ENCODE assay signal across 14 cellular contexts in genomic region chr11:69644962-69645675, GRCh38. TPM values are rescaled to one million over a fixed set of nuclear protein-coding genes. Genes with fewer than 3 reads are reported as not detected.
DNase-seq lines count a peak whose midpoint lies in the region; ATAC-seq, FAIRE-seq and TF ChIP-seq lines count a peak whose summit lies in the region.
"Had no signal": no experiment of that assay in that cellular context is flagged by ENCODE, and none has a peak within 500 bp of the region (broad histone marks: within the 10 kb centered on the region; RNA-seq: fewer than 3 reads in every experiment).

No MANE protein-coding gene starts in this region.

- ATAC-seq in A549: no peak
- ATAC-seq in HG03108 (IDR thresholded peaks at IDR 0.05; ENCODE audit: unreplicated experiment): no peak
- no peak for ATAC-seq in HG02840 (IDR thresholded peaks at IDR 0.05; ENCODE audit: low FRiP score, unreplicated experiment)
- no peak for ATAC-seq in HG02885 (IDR thresholded peaks at IDR 0.05; ENCODE audit: poor library complexity, unreplicated experiment)

- WGBS in A549 (ENCODE audit: missing lambda C conversion rate): 64% methylated on average over 11 of the region's 20 CpGs
- WGBS in GM23248 (ENCODE audit: low coverage in 1 of 2, low lambda C conversion rate in 2 of 2, missing lambda C conversion rate in 2 of 2), 2 experiments: 71 to 74% methylated on average over 20 of the region's 20 CpGs
- WGBS in mesodermal cell (ENCODE audit: insufficient coverage in 2 of 2), 2 experiments: 94 to 96% methylated on average over 16 of the region's 20 CpGs

- no peaks in the 10 kb centered on the region for H3K9me3 ChIP-seq in A549
- no peaks in the 10 kb centered on the region for H3K9me3 ChIP-seq in GM23248 (ENCODE audit: low read depth)
- no peaks in the 10 kb centered on the region for H3K9me3 ChIP-seq in adipocyte (ENCODE audit: control insufficient read depth, low read length)
- H3K9me3 ChIP-seq in mesodermal cell (ENCODE audit: control insufficient read depth, low read length): no peaks in the 10 kb centered on the region
- H3K9me3 ChIP-seq: HAP-1 had no signal

- POLR2A ChIA-PET in A549 (lab: Yijun Ruan, JAX): interaction anchor here (0.5 to 8.9 kb wide), 6 partner anchors 25 to 613 kb away, joined by 3 to 188 read pairs (median 6); partner anchors contain the start of gene MYEOV

- peaks cover 60% of the 10 kb centered on the region for H3K4me1 ChIP-seq in A549
- H3K4me1 ChIP-seq in GM23248 (ENCODE audit: insufficient read depth): peaks cover 7% of the 10 kb centered on the region; the same call in 1 of the 2 replicates
- peaks cover 22% of the 10 kb centered on the region for H3K4me1 ChIP-seq in adipocyte (ENCODE audit: control insufficient read depth, insufficient read depth, low read length)
- peaks cover 45% of the 10 kb centered on the region for H3K4me1 ChIP-seq in mesodermal cell (ENCODE audit: control insufficient read depth, insufficient read depth, low read length, poor library complexity, severe bottlenecking)

- H3K4me3 ChIP-seq in A549 (peak overlapping the region; percentile 91), GM23248 (peak overlapping the region; percentile 85), adipocyte (ENCODE audit: low read length) (peak overlapping the region; percentile 99), mesodermal cell (ENCODE audit: extremely low read depth, insufficient read depth, low read length, poor library complexity, severe bottlenecking) (peak overlapping the region; percentile 97)
- H3K4me3 ChIP-seq: HAP-1 had no signal

- H3K9me2 ChIP-seq in GM23248 (ENCODE audit: insufficient read depth): no peaks in the 10 kb centered on the region

- no peak for TF ChIP-seq CTCF in A549 (IDR thresholded peaks at IDR 0.05)

- CTCF ChIA-PET in A549 (lab: Yijun Ruan, JAX): interaction anchor here (0.7 to 8.0 kb wide), 21 partner anchors 13 to 556 kb away, joined by 3 to 262 read pairs (median 6); partner anchors contain the start of genes LTO1 and MYEOV

- peaks cover 52% of the 10 kb centered on the region for H3K36me3 ChIP-seq in GM23248 (ENCODE audit: low read depth)
- H3K36me3 ChIP-seq in adipocyte (ENCODE audit: control insufficient read depth, insufficient read depth, low read length, severe bottlenecking): peaks cover 54% of the 10 kb centered on the region
- H3K36me3 ChIP-seq in mesodermal cell (ENCODE audit: control insufficient read depth, insufficient read depth, low read length): peaks cover 81% of the 10 kb centered on the region
- H3K36me3 ChIP-seq: HAP-1 had no signal

- no peaks in the 10 kb centered on the region for H4K20me1 ChIP-seq in GM23248 (ENCODE audit: insufficient read depth)

- H3K9ac ChIP-seq in GM23248: peak overlapping the region; percentile 96
- peak overlapping the region; percentile 93 for H3K9ac ChIP-seq in adipocyte (ENCODE audit: low read length)

- DNase-seq in A549 (ENCODE audit: low read depth in 1 of 2, low spot score in 1 of 2) (no peak), GM23248 (peak; percentile 30), adipocyte (ENCODE audit: low read depth) (no peak)
- no peak for DNase-seq in central memory CD4-positive, alpha-beta T cell
- DNase-seq: activated CD4-positive, alpha-beta T cell treated with anti-CD3 and anti-CD28 coated beads for 48 hours; dorsolateral prefrontal cortex had no signal

- H3K27me3 ChIP-seq in GM23248 (replicated peaks; ENCODE audit: insufficient read depth) (no peaks in the 10 kb centered on the region), adipocyte (replicated peaks; ENCODE audit: control insufficient read depth, insufficient read depth, low read length) (no peaks in the 10 kb centered on the region)

- peaks cover 98% of the 10 kb centered on the region for H3K79me2 ChIP-seq in GM23248 (ENCODE audit: insufficient read depth)

- no peak for TF ChIP-seq EP300 in A549 (IDR thresholded peaks at IDR 0.05)

- in situ Hi-C loops in GM23248 (cut with MboI): no loop called here

- TF ChIP-seq POLR2A in A549 (IDR thresholded peaks at IDR 0.05; ENCODE audit: low read length): no peak

- H3K27ac ChIP-seq in A549 (peak overlapping the region; percentile 95 to 96), GM23248 (peak overlapping the region; percentile 97), mesodermal cell (ENCODE audit: low read depth, low read length, severe bottlenecking) (no peak overlapping the region)
- H3K27ac ChIP-seq: dorsolateral prefrontal cortex had no signal

- H3K4me2 ChIP-seq in A549: peak overlapping the region; percentile 88
- peak overlapping the region; percentile 85 for H3K4me2 ChIP-seq in GM23248 (ENCODE audit: unreplicated experiment)

- H2AFZ ChIP-seq in GM23248: no peak overlapping the region

- no peak for FAIRE-seq in A549 (lab: Jason Lieb, UNC)

- H3F3A ChIP-seq in GM23248 (ENCODE audit: insufficient read depth): peaks cover 59% of the 10 kb centered on the region

- no peak for TF ChIP-seq RAD21 in A549 (conservative IDR thresholded peaks at IDR 0.05 in 1 of 2, IDR thresholded peaks at IDR 0.05 in 1 of 2)

TF ChIP-seq in A549, 52 proteins besides CTCF, POLR2A, EP300 and RAD21:
- TF ChIP-seq MAX (IDR thresholded peaks at IDR 0.05) (0 out of 2 replicates have a peak, but pooled peaks have one; percentile 16), ELK1 (IDR thresholded peaks at IDR 0.05; ENCODE audit: low read depth, low read length) (no peak)

RNA-seq across cellular contexts. Expression of gene CCND1, which starts 4.2 kb away (rescaled TPM):
- 106 and 136 TPM in 2 replicates for polyA plus RNA-seq in A549 (2011; rRNA removed)
- 219 and 249 TPM in 2 replicates for polyA plus RNA-seq in A549 (2012; cell fraction: cytosol; rRNA removed)
- 343 and 460 TPM in 2 replicates for polyA plus RNA-seq in A549 (2012; cell fraction: nucleus; rRNA removed)
- 125 to 157 TPM (median 131 TPM) in 3 replicates for polyA plus RNA-seq in A549 (2017; fragmentation: RNase III; extraction: RNeasy Plus Mini Kit Qiagen cat#74134 plus additional on column Dnase treatment)
- 276 and 347 TPM in 2 replicates for polyA minus RNA-seq in A549 (2011; rRNA and poly(A)+ RNA removed)
- 684 and 695 TPM in 2 replicates for total RNA-seq in GM23248 (2014; rRNA removed; shearing (Covaris generic))
- 1,097 and 1,184 TPM in 2 replicates for polyA plus RNA-seq in GM23248 (2016; fragmentation: Nextera tagmentation; extraction: Ambion mirVana)
- 278 TPM for polyA plus RNA-seq in mesodermal cell (2013, experiment 1 of 2)
- 285 TPM for polyA plus RNA-seq in mesodermal cell (2013, experiment 2 of 2)

RNA-seq across cellular contexts. Expression of gene LTO1, which starts 30.0 kb away (rescaled TPM):
- polyA plus RNA-seq in A549 (2011; rRNA removed) (20.0 and 25.1 TPM in 2 replicates), A549 (2017; fragmentation: RNase III; extraction: RNeasy Plus Mini Kit Qiagen cat#74134 plus additional on column Dnase treatment) (27.0 to 30.3 TPM (median 29.7 TPM) in 3 replicates), GM23248 (2016; fragmentation: Nextera tagmentation; extraction: Ambion mirVana) (25.5 and 26.2 TPM in 2 replicates)
- 27.7 TPM in 2 replicates for polyA plus RNA-seq in A549 (2012; cell fraction: cytosol; rRNA removed)
- 31.5 and 54.7 TPM in 2 replicates for polyA plus RNA-seq in A549 (2012; cell fraction: nucleus; rRNA removed)
- polyA minus RNA-seq in A549 (2011; rRNA and poly(A)+ RNA removed): 11.0 TPM in 2 replicates
- 20.6 and 37.3 TPM in 2 replicates for total RNA-seq in GM23248 (2014; rRNA removed; shearing (Covaris generic))
- polyA plus RNA-seq in mesodermal cell (2013, experiment 1 of 2): 12.1 TPM
- polyA plus RNA-seq in mesodermal cell (2013, experiment 2 of 2): 13.3 TPM

RNA-seq across cellular contexts. Expression of gene FGF19, which starts 58.7 kb away (rescaled TPM):
- polyA plus RNA-seq in A549 (2011; rRNA removed) (0.28 and 0.31 TPM in 2 replicates), A549 (2017; fragmentation: RNase III; extraction: RNeasy Plus Mini Kit Qiagen cat#74134 plus additional on column Dnase treatment) (0.05 TPM in 1 of 3 replicates, not detected in the others), GM23248 (2016; fragmentation: Nextera tagmentation; extraction: Ambion mirVana) (not detected in 2 replicates)
- 0.07 and 0.12 TPM in 2 replicates for polyA plus RNA-seq in A549 (2012; cell fraction: cytosol; rRNA removed)
- polyA plus RNA-seq in A549 (2012; cell fraction: nucleus; rRNA removed): 0.07 and 0.11 TPM in 2 replicates
- 0.24 TPM in 1 of 2 replicates, not detected in the other for polyA minus RNA-seq in A549 (2011; rRNA and poly(A)+ RNA removed)
- not detected in 2 replicates for total RNA-seq in GM23248 (2014; rRNA removed; shearing (Covaris generic))
- 14.5 TPM for polyA plus RNA-seq in mesodermal cell (2013, experiment 1 of 2)
- polyA plus RNA-seq in mesodermal cell (2013, experiment 2 of 2): 20.7 TPM
- total RNA-seq: dorsolateral prefrontal cortex, lung microvascular endothelial cell, renal cortical epithelial cell, urinary bladder had no signal
- polyA plus RNA-seq: urinary bladder had no signal
